19 cellular contexts compared by ENCODE assay signal in genomic region chr15:63917588-63918316, GRCh38.
"Had no signal": no experiment of that assay in that cellular context is flagged by ENCODE, and none has a peak within 500 bp of the region (broad histone marks: within the 10 kb centered on the region; RNA-seq: fewer than 3 reads in every experiment).

No MANE protein-coding gene starts in this region.

- H3K4me3 Mint-ChIP-seq: activated CD4-positive, alpha-beta memory T cell treated with anti-CD3 and anti-CD28 coated beads for 36 hours; activated naive CD8-positive, alpha-beta T cell; activated T-cell treated with anti-CD3 and anti-CD28 coated beads, Interleukin-2, amount 50 U/mL, for 4 hours; mesothelial cell of epicardium; naive B cell; stimulated activated naive CD8-positive, alpha-beta T cell treated with anti-CD3 and anti-CD28 coated beads, Interleukin-15, amount 100 ng/mL, for 72 hours had no signal

- H3K27me3 Mint-ChIP-seq: activated CD4-positive, alpha-beta memory T cell treated with anti-CD3 and anti-CD28 coated beads for 36 hours; activated naive CD8-positive, alpha-beta T cell; stimulated activated naive CD8-positive, alpha-beta T cell treated with anti-CD3 and anti-CD28 coated beads, Interleukin-15, amount 100 ng/mL, for 72 hours had no signal

- H3K27ac Mint-ChIP-seq: activated CD4-positive, alpha-beta memory T cell treated with anti-CD3 and anti-CD28 coated beads for 36 hours; activated naive CD8-positive, alpha-beta T cell; mesothelial cell of epicardium; stimulated activated naive CD8-positive, alpha-beta T cell treated with anti-CD3 and anti-CD28 coated beads, Interleukin-15, amount 100 ng/mL, for 72 hours had no signal

- H3K4me3 ChIP-seq: esophagus squamous epithelium, heart right ventricle, prostate gland, tibial artery had no signal

- H3K4me1 ChIP-seq: prostate gland had no signal

- DNase-seq: activated CD4-positive, alpha-beta memory T cell treated with anti-CD3 and anti-CD28 coated beads for 36 hours; activated CD4-positive, alpha-beta T cell treated with anti-CD3 and anti-CD28 coated beads for 1 hour; activated gamma-delta T cell; activated T-cell treated with anti-CD3 and anti-CD28 coated beads, Interleukin-2, amount 50 U/mL, for 4 hours; amygdala; brain microvascular endothelial cell; esophagus squamous epithelium; naive B cell; occipital lobe; stimulated activated CD4-positive, alpha-beta T cell treated with anti-CD3 and anti-CD28 coated beads, Interleukin-4, amount 100 ng/mL, for 1 hour; stimulated activated CD8-positive, alpha-beta memory T cell treated with anti-CD3 and anti-CD28 coated beads, Interleukin-4, amount 100 ng/mL, for 48 hours; stimulated activated naive CD8-positive, alpha-beta T cell treated with anti-CD3 and anti-CD28 coated beads, Interleukin-15, amount 100 ng/mL, for 72 hours; T1000 had no signal

- ATAC-seq: activated T-cell treated with anti-CD3 and anti-CD28 coated beads, Interleukin-2, amount 50 U/mL, for 4 hours; stimulated activated naive CD8-positive, alpha-beta T cell treated with anti-CD3 and anti-CD28 coated beads, Interleukin-15, amount 100 ng/mL, for 72 hours had no signal

- H3K36me3 ChIP-seq: brain microvascular endothelial cell, esophagus squamous epithelium, prostate gland had no signal

- H3K36me3 Mint-ChIP-seq: activated CD4-positive, alpha-beta memory T cell treated with anti-CD3 and anti-CD28 coated beads for 36 hours; activated naive CD8-positive, alpha-beta T cell; mesothelial cell of epicardium; naive B cell had no signal

- H3K9me3 Mint-ChIP-seq: activated CD4-positive, alpha-beta memory T cell treated with anti-CD3 and anti-CD28 coated beads for 36 hours; activated T-cell treated with anti-CD3 and anti-CD28 coated beads, Interleukin-2, amount 50 U/mL, for 4 hours; mesothelial cell of epicardium; naive B cell; stimulated activated naive CD8-positive, alpha-beta T cell treated with anti-CD3 and anti-CD28 coated beads, Interleukin-15, amount 100 ng/mL, for 72 hours had no signal

- H3K27me3 ChIP-seq: brain microvascular endothelial cell, foreskin keratinocyte, heart right ventricle, tibial artery had no signal

- H3K27ac ChIP-seq: brain microvascular endothelial cell, esophagus squamous epithelium, foreskin keratinocyte, prostate gland, tibial artery had no signal

- H3K9me3 ChIP-seq: esophagus squamous epithelium, heart right ventricle, prostate gland, tibial artery had no signal
